17 cellular contexts compared by ENCODE assay signal in genomic region chr17:11506635-11507034, GRCh38.
DNase-seq lines count a peak whose midpoint lies in the region; ATAC-seq and TF ChIP-seq lines count a peak whose summit lies in the region.
"Had no signal": no experiment of that assay in that cellular context is flagged by ENCODE, and none has a peak within 500 bp of the region (broad histone marks: within the 10 kb centered on the region; RNA-seq: fewer than 3 reads in every experiment).

No MANE protein-coding gene starts in this region.

- H3K27me3 Mint-ChIP-seq in WTC11 (ENCODE audit: low read depth) = peaks cover 3% of the 10 kb centered on the region
- H3K27me3 Mint-ChIP-seq: activated naive CD8-positive, alpha-beta T cell; CD4-positive, CD25-positive, alpha-beta regulatory T cell; stimulated activated memory B cell treated with anti-CD40 and anti-IgM and Interleukin-4, amounts not matched to agents 10 μg/mL and 1 μg/mL and 100 μg/mL, for 72 hours had no signal

- POLR2A ChIA-PET in WTC11 (lab: Charles Lee) = no interaction called here

- CTCF ChIA-PET in WTC11 (lab: Charles Lee) = interaction anchor here (0.8 to 1.0 kb wide), 2 partner anchors 122 to 138 kb away, joined by 3 to 4 read pairs; no protein-coding TSS in a partner anchor

- TF ChIP-seq CTCF in WTC11 (IDR thresholded peaks at IDR 0.05) = no peak

- DNase-seq in ELF-1 (ENCODE audit: low read depth, low spot score) (peak; percentile 54), LoVo (ENCODE audit: low spot score) (peak; percentile 2), WTC11 (ENCODE audit: low spot score) (peak; percentile 13), left lobe of liver (ENCODE audit: low spot score) (no peak), DMS53 (lab: John Stamatoyannopoulos, UW) (no peak), NCI-H1694 (lab: John Stamatoyannopoulos, UW) (no peak), A172 (ENCODE audit: low spot score) (no peak)
- DNase-seq: activated CD4-positive, alpha-beta T cell treated with anti-CD3 and anti-CD28 coated beads, Interleukin-2, amount 50 U/mL, for 4 hours; CD4-positive, CD25-positive, alpha-beta regulatory T cell; HFFc6; left cardiac atrium; NCI-H446 treated with DMSO at 0.1 percent for 48 hours; SW 1271 had no signal

- peaks cover 76% of the 10 kb centered on the region for H3K9me3 Mint-ChIP-seq in WTC11

- H3K4me3 Mint-ChIP-seq in WTC11 = no peak overlapping the region
- H3K4me3 Mint-ChIP-seq: activated naive CD8-positive, alpha-beta T cell; CD4-positive, CD25-positive, alpha-beta regulatory T cell; HFFc6; stimulated activated memory B cell treated with anti-CD40 and anti-IgM and Interleukin-4, amounts not matched to agents 10 μg/mL and 1 μg/mL and 100 μg/mL, for 72 hours had no signal

- no peak overlapping the region for H3K27ac Mint-ChIP-seq in WTC11
- H3K27ac Mint-ChIP-seq: activated naive CD8-positive, alpha-beta T cell; CD4-positive, CD25-positive, alpha-beta regulatory T cell; HFFc6; stimulated activated memory B cell treated with anti-CD40 and anti-IgM and Interleukin-4, amounts not matched to agents 10 μg/mL and 1 μg/mL and 100 μg/mL, for 72 hours had no signal

- H3K36me3 Mint-ChIP-seq in WTC11 = peaks cover 60% of the 10 kb centered on the region
- H3K36me3 Mint-ChIP-seq: activated naive CD8-positive, alpha-beta T cell; CD4-positive, CD25-positive, alpha-beta regulatory T cell; stimulated activated memory B cell treated with anti-CD40 and anti-IgM and Interleukin-4, amounts not matched to agents 10 μg/mL and 1 μg/mL and 100 μg/mL, for 72 hours had no signal

- ATAC-seq in WTC11 (0 out of 2 replicates have a peak, but pooled peaks have one; percentile 34), left lobe of liver (peak; percentile 34), GM21825 (IDR thresholded peaks at IDR 0.05; ENCODE audit: unreplicated experiment) (no peak)
- ATAC-seq: foreskin keratinocyte; stimulated activated memory B cell treated with anti-CD40 and anti-IgM and Interleukin-4, amounts not matched to agents 10 μg/mL and 1 μg/mL and 100 μg/mL, for 72 hours had no signal

- H3K4me1 Mint-ChIP-seq in WTC11 = no peaks in the 10 kb centered on the region
- H3K4me1 Mint-ChIP-seq: CD4-positive, CD25-positive, alpha-beta regulatory T cell; stimulated activated memory B cell treated with anti-CD40 and anti-IgM and Interleukin-4, amounts not matched to agents 10 μg/mL and 1 μg/mL and 100 μg/mL, for 72 hours had no signal

TF ChIP-seq in WTC11, 78 proteins besides CTCF, POLR2A, EP300 and RAD21:
- TF ChIP-seq GRHL2 (CRISPR knock-in tag; IDR thresholded peaks at IDR 0.05; ENCODE audit: insufficient replicate concordance, severe bottlenecking) (no peak), FOXP1 (CRISPR knock-in tag; IDR thresholded peaks at IDR 0.05; ENCODE audit: borderline replicate concordance) (no peak), ZSCAN18 (CRISPR knock-in tag; IDR thresholded peaks at IDR 0.05) (no peak), PRRX2 (CRISPR knock-in tag; IDR thresholded peaks at IDR 0.05) (no peak), CREM (CRISPR knock-in tag; IDR thresholded peaks at IDR 0.05) (no peak), E2F5 (CRISPR knock-in tag; IDR thresholded peaks at IDR 0.05) (no peak), SP1 (CRISPR knock-in tag; conservative IDR thresholded peaks at IDR 0.05) (no peak)
TF ChIP-seq in WTC11: peak in this region for 0.

Comparison
In these comparisons a context has a peak if more than half of its experiments do, and no peak if none do; other contexts are left out.
1. DNase-seq: peak in ELF-1 (single experiment), LoVo (single experiment) and WTC11 (single experiment); none in left lobe of liver (single experiment), DMS53 (single experiment), NCI-H1694 (single experiment) and A172 (single experiment).